ENCODE assay signal across 1 cellular context in the genomic region with DNA sequence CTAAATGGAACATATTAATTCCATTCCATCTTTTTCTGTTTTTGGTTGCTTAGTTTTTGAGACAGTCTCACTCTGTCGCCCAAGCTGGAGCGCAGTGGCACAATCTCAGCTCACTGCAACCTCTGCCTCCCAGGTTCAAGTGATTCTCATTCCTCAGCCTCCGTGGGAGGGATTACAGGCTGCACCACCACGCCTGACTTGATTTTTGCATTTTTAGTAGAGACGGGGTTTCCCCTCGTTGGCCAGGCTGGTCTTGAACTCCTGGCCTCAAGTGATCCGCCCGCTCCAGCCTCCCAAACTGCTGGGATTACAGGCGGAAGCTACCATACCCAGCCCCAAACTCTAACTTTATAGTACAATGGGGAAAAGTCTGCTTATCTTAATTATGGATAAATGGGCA.
TF ChIP-seq lines count a peak whose summit lies in the region.

No MANE protein-coding gene starts in this region.

TF ChIP-seq in GM12878, 131 proteins besides CTCF, POLR2A, EP300 and RAD21:
- TF ChIP-seq EGR1 (IDR thresholded peaks at IDR 0.05; ENCODE audit: borderline replicate concordance in 1 of 2, low read depth in 2 of 2, low read length in 2 of 2) = no peak
- TF ChIP-seq POU2F2 (IDR thresholded peaks at IDR 0.05; ENCODE audit: borderline replicate concordance, low read depth, low read length) = 0 out of 3 replicates have a peak, but pooled peaks have one; percentile 33
- no peak for TF ChIP-seq MEF2A (IDR thresholded peaks at IDR 0.05; ENCODE audit: insufficient read depth, low read depth, low read length)
